13 cellular contexts compared by ENCODE assay signal in the genomic region with DNA sequence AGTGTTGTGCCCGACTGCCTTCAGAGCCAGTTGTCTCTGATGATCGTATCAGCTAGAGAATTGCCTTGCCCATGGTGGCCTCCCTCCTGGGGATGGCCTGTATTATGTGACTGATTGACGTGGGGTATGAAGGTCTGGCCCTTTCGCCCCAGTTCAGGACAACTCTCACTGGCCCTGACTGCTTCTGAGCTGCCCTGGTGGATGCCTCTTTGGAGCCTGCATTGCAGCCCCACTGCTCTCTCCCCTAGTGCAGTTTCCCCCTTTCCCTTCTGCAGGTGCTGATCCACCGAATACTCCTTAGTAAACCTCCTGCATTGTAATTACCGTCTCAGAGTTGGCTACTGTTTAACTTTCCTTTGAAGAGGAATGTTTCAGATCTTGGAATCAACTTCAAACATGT. TPM values are rescaled to one million over a fixed set of nuclear protein-coding genes. Genes with fewer than 3 reads are reported as not detected.
DNase-seq lines count a peak whose midpoint lies in the region; ATAC-seq and TF ChIP-seq lines count a peak whose summit lies in the region.
"Had no signal": no experiment of that assay in that cellular context is flagged by ENCODE, and none has a peak within 500 bp of the region (broad histone marks: within the 10 kb centered on the region; RNA-seq: fewer than 3 reads in every experiment).

No MANE protein-coding gene starts in this region.

- no peak overlapping the region for H3K9ac ChIP-seq in smooth muscle cell (ENCODE audit: low read depth)

- ATAC-seq in GM21786 (IDR thresholded peaks at IDR 0.05; ENCODE audit: unreplicated experiment) (peak; percentile 39), RWPE2 (ENCODE audit: low read depth) (no peak), right cardiac atrium (peak in 1 of 2 donors; percentile 45), GM18861 (IDR thresholded peaks at IDR 0.05; ENCODE audit: unreplicated experiment) (no peak), HG02885 (IDR thresholded peaks at IDR 0.05; ENCODE audit: poor library complexity, unreplicated experiment) (no peak)

- H3K27ac ChIP-seq in RWPE2 (ENCODE audit: poor library complexity, severe bottlenecking) (peak overlapping the region; percentile 31), right cardiac atrium (ENCODE audit: low read length) (peak overlapping the region; percentile 94), smooth muscle cell (ENCODE audit: low read depth) (peak overlapping the region; percentile 18)

- H3K4me2 ChIP-seq in smooth muscle cell = no peak overlapping the region

- TF ChIP-seq CTCF in RWPE2 (IDR thresholded peaks at IDR 0.05; ENCODE audit: poor library complexity, severe bottlenecking) (no peak), smooth muscle cell (IDR thresholded peaks at IDR 0.05; ENCODE audit: borderline replicate concordance, insufficient read depth, poor library complexity, severe bottlenecking) (no peak)

- H3K79me2 ChIP-seq in smooth muscle cell (ENCODE audit: low read depth) = no peaks in the 10 kb centered on the region

- no peaks in the 10 kb centered on the region for H3F3A ChIP-seq in smooth muscle cell (ENCODE audit: low read depth)

- no peaks in the 10 kb centered on the region for H3K27me3 ChIP-seq in RWPE2 (ENCODE audit: insufficient read depth, poor library complexity, severe bottlenecking)
- no peaks in the 10 kb centered on the region for H3K27me3 ChIP-seq in right cardiac atrium (ENCODE audit: control insufficient read depth, insufficient read depth)
- no peaks in the 10 kb centered on the region for H3K27me3 ChIP-seq in smooth muscle cell (ENCODE audit: low read depth)

- H2AFZ ChIP-seq in smooth muscle cell (ENCODE audit: low read depth) = no peak overlapping the region

- no peaks in the 10 kb centered on the region for H4K20me1 ChIP-seq in smooth muscle cell (ENCODE audit: low read depth)

- H3K4me1 ChIP-seq in RWPE2 (ENCODE audit: insufficient read depth, poor library complexity, severe bottlenecking) = peaks cover 28% of the 10 kb centered on the region
- peaks cover 5% of the 10 kb centered on the region for H3K4me1 ChIP-seq in right cardiac atrium (ENCODE audit: control insufficient read depth, insufficient read depth, low read length)
- no peaks in the 10 kb centered on the region for H3K4me1 ChIP-seq in smooth muscle cell (ENCODE audit: low read depth)

- H3K4me3 ChIP-seq in RWPE2 (ENCODE audit: severe bottlenecking) (no peak overlapping the region), right cardiac atrium (ENCODE audit: low read length) (no peak overlapping the region), smooth muscle cell (no peak overlapping the region)

- H3K9me3 ChIP-seq in RWPE2 (ENCODE audit: severe bottlenecking) (no peaks in the 10 kb centered on the region), right cardiac atrium (ENCODE audit: control insufficient read depth, low read length) (no peaks in the 10 kb centered on the region), smooth muscle cell (replicated peaks; ENCODE audit: low read depth) (no peaks in the 10 kb centered on the region)

- H3K36me3 ChIP-seq in RWPE2 (ENCODE audit: low read depth) (peaks cover 28% of the 10 kb centered on the region), smooth muscle cell (ENCODE audit: low read depth) (no peaks in the 10 kb centered on the region)

- no peak for DNase-seq in RWPE2 (ENCODE audit: low spot score)
- DNase-seq in right cardiac atrium = no peak
- DNase-seq in smooth muscle cell (lab: John Stamatoyannopoulos, UW; ENCODE audit: unreplicated experiment) = no peak
- no peak for DNase-seq in NCI-H2107 treated with DMSO at 0.1 percent for 48 hours (lab: John Stamatoyannopoulos, UW; ENCODE audit: unreplicated experiment)
- no peak for DNase-seq in hepatic stellate cell (ENCODE audit: low spot score)
- DNase-seq: erythroblast; immature natural killer cell; NCI-H446 treated with DMSO at 0.1 percent for 48 hours; SHP77 treated with DMSO at 0.1 percent for 48 hours; stimulated activated CD4-positive, alpha-beta T cell treated with anti-CD3 and anti-CD28 coated beads, Interleukin-4, amount 100 ng/mL, for 24 hours had no signal

- intact Hi-C loops in right cardiac atrium (cut with DNase I) = no loop called here

- 52% methylated on average over 6 of the region's 6 CpGs for whole genome bisulfite sequencing in right cardiac atrium
- 83% methylated on average over 6 of the region's 6 CpGs for WGBS in smooth muscle cell (ENCODE audit: low lambda C conversion rate)

RNA-seq across cellular contexts. Expression of a gene that starts 18.2 kb away (rescaled TPM):
- total RNA-seq in right cardiac atrium (10 to 100 TPM; 18.4 to 36.5 (median 31.0) TPM), smooth muscle cell (28.0 and 31.1 TPM in 2 replicates)
- polyA plus RNA-seq in right cardiac atrium (6.6 TPM), smooth muscle cell (4.6 and 7.7 TPM in 2 replicates)

Comparison
In these comparisons a context has a peak if more than half of its experiments do, and no peak if none do; other contexts are left out.
1. H3K27ac ChIP-seq: peak in every context shown above with its lines; median percentile 94 in right cardiac atrium; 31 in RWPE2; 18 in smooth muscle cell.